Comparison of ENCODE assay signal across 23 cellular contexts in the genomic region with DNA sequence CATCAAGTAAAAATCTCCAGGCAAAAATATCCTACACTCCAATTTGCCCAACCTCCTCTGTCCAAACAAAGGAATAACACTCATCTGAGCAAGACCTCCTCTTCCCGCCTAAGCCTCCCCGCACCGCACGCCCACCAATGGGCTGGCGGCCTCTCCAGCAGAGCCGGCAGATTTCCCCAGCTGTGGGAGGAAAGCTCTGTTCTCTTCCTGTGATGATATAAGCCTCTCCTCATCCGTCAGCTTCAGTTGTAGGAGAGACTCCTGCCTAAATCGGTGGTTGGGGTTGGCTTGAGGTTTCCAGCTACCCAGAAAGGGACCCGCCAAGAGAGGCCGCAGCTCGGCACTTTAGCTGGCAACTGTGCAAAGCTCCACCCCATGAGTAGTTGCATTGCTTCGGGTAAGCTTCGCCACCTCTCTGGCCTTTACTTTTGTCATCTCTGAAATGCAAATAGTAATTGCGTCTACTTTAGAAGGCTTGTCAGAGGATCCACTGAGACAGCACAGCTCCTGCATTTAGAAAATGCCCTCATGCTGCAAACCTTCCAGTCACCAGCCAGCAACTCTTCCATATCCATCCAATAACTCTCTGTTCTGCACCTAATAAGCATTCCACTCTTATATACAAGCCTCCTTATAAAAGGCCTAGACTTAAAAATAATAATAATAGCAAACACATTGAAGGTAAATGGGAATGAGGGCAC.
DNase-seq lines count a peak whose midpoint lies in the region; ATAC-seq and TF ChIP-seq lines count a peak whose summit lies in the region.
"Had no signal": no experiment of that assay in that cellular context is flagged by ENCODE, and none has a peak within 500 bp of the region (broad histone marks: within the 10 kb centered on the region; RNA-seq: fewer than 3 reads in every experiment).

No MANE protein-coding gene starts in this region.

- TF ChIP-seq CTCF in upper lobe of right lung (IDR thresholded peaks at IDR 0.05) = no peak
- no peak for TF ChIP-seq CTCF in coronary artery (IDR thresholded peaks at IDR 0.05)

- no peaks in the 10 kb centered on the region for H3K36me3 ChIP-seq in upper lobe of right lung

- H3K4me3 ChIP-seq in upper lobe of right lung (no peak overlapping the region), coronary artery (no peak overlapping the region)
- H3K4me3 ChIP-seq: body of pancreas, psoas muscle had no signal

- intact Hi-C loops in upper lobe of right lung (cut with DNase I) = no loop called here

- no peaks in the 10 kb centered on the region for H3K27me3 ChIP-seq in upper lobe of right lung
- H3K27me3 ChIP-seq: body of pancreas had no signal

- DNase-seq in NCI-H1092 treated with DMSO at 0.1 percent for 48 hours (lab: John Stamatoyannopoulos, UW) (peak; percentile 21), NCI-H1092 (lab: John Stamatoyannopoulos, UW) (no peak), NCI-H1436 treated with DMSO at 0.1 percent for 48 hours (lab: John Stamatoyannopoulos, UW) (peak; percentile 31), iPS-NIHi11 (ENCODE audit: low spot score) (peak; percentile 34), putamen (ENCODE audit: low spot score) (peak; percentile 58), upper lobe of right lung (no peak), coronary artery (ENCODE audit: low spot score) (no peak)
- DNase-seq: activated CD4-positive, alpha-beta memory T cell treated with anti-CD3 and anti-CD28 coated beads for 36 hours; body of pancreas; DMS53; endodermal cell; GF-D8; HCEC 1CT; midbrain; MM.1S; NCI-H187; NCI-H446 treated with DMSO at 0.1 percent for 48 hours; psoas muscle; stimulated activated CD4-positive, alpha-beta T cell treated with anti-CD3 and anti-CD28 coated beads, Interleukin-1b, Interleukin-23, amount 100 ng/mL, for 48 hours; T-helper 9 cell had no signal

- no peaks in the 10 kb centered on the region for H3K4me1 ChIP-seq in upper lobe of right lung
- H3K4me1 ChIP-seq: body of pancreas, psoas muscle had no signal

- H3K27ac ChIP-seq in upper lobe of right lung (no peak overlapping the region), coronary artery (no peak overlapping the region)
- H3K27ac ChIP-seq: 22Rv1, body of pancreas, psoas muscle had no signal

- H3K9me3 ChIP-seq in upper lobe of right lung = no peaks in the 10 kb centered on the region
- H3K9me3 ChIP-seq: body of pancreas, psoas muscle had no signal

- ATAC-seq in upper lobe of right lung (no peak), GM21360 (IDR thresholded peaks at IDR 0.05; ENCODE audit: unreplicated experiment) (no peak)
- ATAC-seq: body of pancreas; psoas muscle; stimulated activated effector memory CD8-positive, alpha-beta T cell treated with anti-CD3 and anti-CD28 coated beads, Interleukin-12 subunit alpha, Interleukin-12 subunit beta, amount 100 ng/mL, for 72 hours had no signal

Comparison
In these comparisons a context has a peak if more than half of its experiments do, and no peak if none do; other contexts are left out.
1. DNase-seq: peak in NCI-H1092 treated with DMSO at 0.1 percent for 48 hours (single experiment), NCI-H1436 treated with DMSO at 0.1 percent for 48 hours (single experiment), iPS-NIHi11 (single experiment) and putamen (single experiment); none in NCI-H1092 (single experiment), upper lobe of right lung (single experiment) and coronary artery (single experiment).